Comparison of ENCODE assay signal across 8 cellular contexts in genomic region chr1:21904725-21905520, GRCh38. TPM values are rescaled to one million over a fixed set of nuclear protein-coding genes. Genes with fewer than 3 reads are reported as not detected.
A peak's percentile ranks its signal among the peaks of the same experiment; 100 is the strongest.
DNase-seq lines count a peak whose midpoint lies in the region; ATAC-seq and TF ChIP-seq lines count a peak whose summit lies in the region.

No MANE protein-coding gene starts in this region.

- H3K4me1 ChIP-seq in mucosa of rectum (ENCODE audit: control insufficient read depth in 2 of 2, insufficient read depth in 2 of 2, low read length in 2 of 2) (peaks cover 55 to 66% of the 10 kb centered on the region in 2 donors), aorta (ENCODE audit: control insufficient read depth in 1 of 2, insufficient read depth in 2 of 2, low read length in 2 of 2) (peaks cover 0 to 9% of the 10 kb centered on the region in 2 donors)

- TF ChIP-seq CTCF in AG10803 (conservative IDR thresholded peaks at IDR 0.05; ENCODE audit: low read length) (no peak), NB4 (IDR thresholded peaks at IDR 0.05; ENCODE audit: low read depth, low read length) (no peak), brain microvascular endothelial cell (IDR thresholded peaks at IDR 0.05; ENCODE audit: low read depth, low read length, missing control alignments) (no peak)

- H3K27me3 ChIP-seq in brain microvascular endothelial cell (replicated peaks) = no peaks in the 10 kb centered on the region
- H3K27me3 ChIP-seq in mucosa of rectum (ENCODE audit: control insufficient read depth in 2 of 2, insufficient read depth in 2 of 2, low read length in 2 of 2) = no peaks in the 10 kb centered on the region
- no peaks in the 10 kb centered on the region for H3K27me3 ChIP-seq in aorta (ENCODE audit: control insufficient read depth in 1 of 2, insufficient read depth in 2 of 2, low read length in 1 of 2)

- peak overlapping the region; percentile 32 to 79 for H3K9ac ChIP-seq in mucosa of rectum (ENCODE audit: low read depth in 1 of 2, low read length in 2 of 2)

- ATAC-seq in aorta (ENCODE audit: low FRiP score) (peak; percentile 27), HG02938 (IDR thresholded peaks at IDR 0.05; ENCODE audit: unreplicated experiment) (no peak), HG03196 (IDR thresholded peaks at IDR 0.05; ENCODE audit: unreplicated experiment) (no peak)

- H3K27ac ChIP-seq in brain microvascular endothelial cell = peak overlapping the region; percentile 77
- peak overlapping the region; percentile 96 to 97 for H3K27ac ChIP-seq in mucosa of rectum (ENCODE audit: low read depth in 2 of 2, low read length in 2 of 2)
- H3K27ac ChIP-seq in aorta (ENCODE audit: low read depth in 1 of 2, low read length in 2 of 2) = peak overlapping the region; percentile 1 to 81

- no peak for TF ChIP-seq POLR2A in NB4 (IDR thresholded peaks at IDR 0.05; ENCODE audit: extremely low read depth, insufficient read length)

- 43 to 47% methylated on average over 22 of the region's 22 CpGs for WGBS in aorta, 2 donors

- in situ Hi-C loops in brain microvascular endothelial cell (cut with HindIII; ENCODE audit: low pct_ligation_motif_present, low sequenced_read_pairs) = no loop called here

- DNase-seq in AG10803 (ENCODE audit: low read depth) (peak; percentile 83), NB4 (ENCODE audit: low read depth) (peak; percentile 77), brain microvascular endothelial cell (peak; percentile 98), aorta (peak; percentile 81 to 84), NCI-H774 (lab: John Stamatoyannopoulos, UW) (no peak)

- no peaks in the 10 kb centered on the region for H3K36me3 ChIP-seq in brain microvascular endothelial cell (replicated peaks)
- H3K36me3 ChIP-seq in mucosa of rectum (ENCODE audit: control insufficient read depth in 2 of 2, insufficient read depth in 2 of 2, low read length in 2 of 2) = no peaks in the 10 kb centered on the region
- H3K36me3 ChIP-seq in aorta (ENCODE audit: control insufficient read depth in 1 of 2, insufficient read depth in 2 of 2, low read length in 1 of 2) = no peaks in the 10 kb centered on the region

- H3K9me3 ChIP-seq in mucosa of rectum (ENCODE audit: control insufficient read depth in 2 of 2, low read length in 2 of 2) = no peaks in the 10 kb centered on the region
- H3K9me3 ChIP-seq in aorta (ENCODE audit: control insufficient read depth, low read length) = no peaks in the 10 kb centered on the region

- intact Hi-C loops in aorta (cut with DNase I) = loop anchor here (5.0 kb wide), 1 partner anchor 32 kb away; the partner anchor contains the start of gene HSPG2 (in 2 of the 2)

- H3K4me3 ChIP-seq in AG10803 (ENCODE audit: low read length) (no peak overlapping the region), NB4 (ENCODE audit: low read depth, low read length) (no peak overlapping the region), brain microvascular endothelial cell (ENCODE audit: low read depth, low read length) (no peak overlapping the region), mucosa of rectum (ENCODE audit: low read length in 2 of 2) (peak overlapping the region; percentile 11 to 44), aorta (ENCODE audit: low read length in 2 of 2) (no peak overlapping the region)

RNA-seq across cellular contexts. Expression of gene HSPG2, which starts 32.2 kb away (rescaled TPM):
- 1,000 to 10,000 TPM in 1 of 2 donors, 100 to 1,000 TPM in 1; 868 to 1,205 TPM for total RNA-seq in aorta
- polyA plus RNA-seq in aorta = 100 to 1,000 TPM in 1 of 2 donors, 10 to 100 TPM in 1; 49.1 to 268 TPM

Comparison
In these comparisons a context has a peak if more than half of its experiments do, and no peak if none do; other contexts are left out.
1. H3K4me3 ChIP-seq: peak in mucosa of rectum (2 of 2); none in AG10803 (single experiment), NB4 (single experiment), brain microvascular endothelial cell (single experiment) and aorta (0 of 2).
2. H3K27ac ChIP-seq: peak in every context shown above with its lines; median percentile 96 in mucosa of rectum; 77 in brain microvascular endothelial cell; 41 in aorta.